ENCODE assay signal across 8 cellular contexts in genomic region chr4:82560853-82561744, GRCh38. TPM values are rescaled to one million over a fixed set of nuclear protein-coding genes. Genes with fewer than 3 reads are reported as not detected.
A peak's percentile ranks its signal among the peaks of the same experiment; 100 is the strongest.
DNase-seq lines count a peak whose midpoint lies in the region; ATAC-seq and TF ChIP-seq lines count a peak whose summit lies in the region.

No MANE protein-coding gene starts in this region.

- ATAC-seq in HG02938 (IDR thresholded peaks at IDR 0.05; ENCODE audit: unreplicated experiment) (no peak), HG03135 (IDR thresholded peaks at IDR 0.05; ENCODE audit: unreplicated experiment) (no peak)

- no peaks in the 10 kb centered on the region for H3K36me3 ChIP-seq in A673 (ENCODE audit: insufficient read depth, low read length, poor library complexity, severe bottlenecking)
- no peaks in the 10 kb centered on the region for H3K36me3 ChIP-seq in liver (ENCODE audit: control insufficient read depth in 4 of 4, insufficient read depth in 3 of 4, low read depth in 1 of 4, low read length in 3 of 4)
- no peaks in the 10 kb centered on the region for H3K36me3 ChIP-seq in thyroid gland

- intact Hi-C loops in A673 (cut with micrococcal nuclease; ENCODE audit: unreplicated experiment) (no loop called here), thyroid gland (cut with DNase I) (no loop called here)

- CTCF ChIA-PET in A673 (lab: Charles Lee): no interaction called here

- H3K27ac ChIP-seq in A673 (ENCODE audit: low read depth, low read length, poor library complexity, severe bottlenecking) (no peak overlapping the region), liver (ENCODE audit: low read depth in 1 of 2, low read length in 2 of 2) (peak overlapping the region; percentile 32 to 73), thyroid gland (no peak overlapping the region)

- no peaks in the 10 kb centered on the region for H3K9me3 Mint-ChIP-seq in HFFc6

- H3K4me1 ChIP-seq in A673 (ENCODE audit: insufficient read depth, low read length, poor library complexity, severe bottlenecking): no peaks in the 10 kb centered on the region
- H3K4me1 ChIP-seq in liver (ENCODE audit: control insufficient read depth in 4 of 4, insufficient read depth in 4 of 4, low read length in 3 of 4): peaks cover 4 to 26% (median 11%) of the 10 kb centered on the region in 4 donors
- no peaks in the 10 kb centered on the region for H3K4me1 ChIP-seq in thyroid gland

- peaks cover 46% of the 10 kb centered on the region for H3K27me3 Mint-ChIP-seq in HFFc6 (ENCODE audit: insufficient read depth)

- 9% methylated on average over 55 of the region's 55 CpGs for WGBS in liver
- 26 to 45% methylated on average over 17 to 32 of the region's 55 CpGs for WGBS in thyroid gland, 2 donors

- peaks cover 12% of the 10 kb centered on the region for H3K4me1 Mint-ChIP-seq in HFFc6 (ENCODE audit: low read depth)

- H3K4me3 Mint-ChIP-seq in HFFc6: peak overlapping the region; percentile 56

- DNase-seq in A673 (ENCODE audit: low spot score) (no peak), HFFc6 (no peak), cardiac fibroblast (ENCODE audit: low read depth in 2 of 2) (no peak), thyroid gland (peak; percentile 6 to 10)
- DNase-seq in stimulated activated CD8-positive, alpha-beta memory T cell treated with anti-CD3 and anti-CD28 coated beads, Interleukin-4, amount 100 ng/mL, for 48 hours: no peak

- TF ChIP-seq POLR2A in thyroid gland (IDR thresholded peaks at IDR 0.05): no peak

- H3K27ac Mint-ChIP-seq in HFFc6: no peak overlapping the region

- peaks cover 5% of the 10 kb centered on the region; the same call in 1 of the 2 replicates for H3K36me3 Mint-ChIP-seq in HFFc6 (ENCODE audit: low read depth)

- H3K27me3 ChIP-seq in A673 (replicated peaks; ENCODE audit: insufficient read depth, low read depth, low read length, poor library complexity) (no peaks in the 10 kb centered on the region), liver (ENCODE audit: control insufficient read depth in 4 of 4, insufficient read depth in 4 of 4, low read length in 3 of 4) (no peaks in the 10 kb centered on the region), thyroid gland (no peaks in the 10 kb centered on the region)

- TF ChIP-seq RAD21 in liver (IDR thresholded peaks at IDR 0.05): no peak

- no peaks in the 10 kb centered on the region for H3K9me3 ChIP-seq in A673 (ENCODE audit: low read depth, low read length, poor library complexity, severe bottlenecking)
- H3K9me3 ChIP-seq in liver (ENCODE audit: control insufficient read depth in 4 of 4, low read length in 3 of 4): no peaks in the 10 kb centered on the region
- H3K9me3 ChIP-seq in thyroid gland: no peaks in the 10 kb centered on the region

- BruUV-seq in A673 (replicated peaks; lab: Mats Ljungman, UMichigan): no TSS peak

- POLR2A ChIA-PET in A673 (lab: Charles Lee; ENCODE audit: low non-redundant PET): interaction anchor here (0.5 kb wide), 1 partner anchor 132 kb away, joined by 8 read pairs; no protein-coding TSS in a partner anchor

- TF ChIP-seq CTCF in A673 (conservative IDR thresholded peaks at IDR 0.05; ENCODE audit: low read depth, low read length) (no peak), HFFc6 (IDR thresholded peaks at IDR 0.05) (no peak), cardiac fibroblast (IDR thresholded peaks at IDR 0.05; ENCODE audit: low read depth, low read length) (no peak), liver (IDR thresholded peaks at IDR 0.05; ENCODE audit: low read depth, low read length, missing input control) (no peak), thyroid gland (IDR thresholded peaks at IDR 0.05) (no peak)

- H3K4me3 ChIP-seq in A673 (ENCODE audit: low read depth, low read length, poor library complexity, severe bottlenecking): peak overlapping the region; percentile 40
- H3K4me3 ChIP-seq in cardiac fibroblast (replicated peaks in 1 of 2; ENCODE audit: low read depth in 2 of 2, low read length in 2 of 2): peak overlapping the region; percentile 41 to 49
- H3K4me3 ChIP-seq in liver (ENCODE audit: low read depth in 1 of 3, low read length in 3 of 3): peak overlapping the region; percentile 61 to 96 (median 76)
- peak overlapping the region in 2 of 3 donors; percentile 29 to 73 for H3K4me3 ChIP-seq in thyroid gland (replicated peaks in 1 of 3)

- H3K9ac ChIP-seq in liver (ENCODE audit: low read depth in 1 of 2, low read length in 2 of 2): peak overlapping the region in 1 of 2 donors; percentile 57

TF ChIP-seq in liver, 16 proteins besides CTCF, POLR2A, EP300 and RAD21:
- TF ChIP-seq MAX (IDR thresholded peaks at IDR 0.05): no peak
- no peak for TF ChIP-seq SP1 (IDR thresholded peaks at IDR 0.05)
- TF ChIP-seq EGR1 (IDR thresholded peaks at IDR 0.05; ENCODE audit: low read depth in 2 of 2): no peak
- TF ChIP-seq FOXA2 (IDR thresholded peaks at IDR 0.05): no peak
- TF ChIP-seq ATF3 (IDR thresholded peaks at IDR 0.05): no peak
- TF ChIP-seq TAF1 (conservative IDR thresholded peaks at IDR 0.05): no peak
- TF ChIP-seq HNF4A (conservative IDR thresholded peaks at IDR 0.05): no peak
- TF ChIP-seq GABPA (IDR thresholded peaks at IDR 0.05 in 1 of 2, conservative IDR thresholded peaks at IDR 0.05 in 1 of 2): no peak
- TF ChIP-seq RXRA (IDR thresholded peaks at IDR 0.05): no peak
- no peak for TF ChIP-seq YY1 (IDR thresholded peaks at IDR 0.05)
- TF ChIP-seq JUND (IDR thresholded peaks at IDR 0.05): no peak
- no peak for TF ChIP-seq FOXA1 (IDR thresholded peaks at IDR 0.05)
- no peak for TF ChIP-seq HNF4G (IDR thresholded peaks at IDR 0.05)

RNA-seq across cellular contexts. Expression of gene TMEM150C, which starts 0.7 kb away (rescaled TPM):
- total RNA-seq in A673 (2021) (0.34 and 0.76 TPM in 2 replicates), liver (1 to 10 TPM; 4.8 to 8.7 TPM), thyroid gland (10 to 100 TPM; 18.8 to 27.4 (median 23.6) TPM)
- not detected for total RNA-seq in HFFc6 (2021; fragmentation: NEBNext Ultra II Directional; extraction: Animal tissue kit (Norgen Biotek cat#: 25700))
- 1 to 10 TPM; 4.9 to 5.6 TPM for polyA plus RNA-seq in liver

Comparison
In these comparisons a context has a peak if more than half of its experiments do, and no peak if none do; other contexts are left out.
1. DNase-seq: peak in thyroid gland (2 of 2); none in A673 (single experiment), HFFc6 (single experiment), cardiac fibroblast (0 of 2) and stimulated activated CD8-positive, alpha-beta memory T cell treated with anti-CD3 and anti-CD28 coated beads, Interleukin-4, amount 100 ng/mL, for 48 hours (single experiment).
2. H3K27ac ChIP-seq: peak in liver (2 of 2); none in A673 (single experiment) and thyroid gland (0 of 3).
3. Peak in every context shown above with its lines, with median percentiles within 50 percentile points of each other: H3K4me3 ChIP-seq.